ENCODE assay signal across 29 cellular contexts in the genomic region with DNA sequence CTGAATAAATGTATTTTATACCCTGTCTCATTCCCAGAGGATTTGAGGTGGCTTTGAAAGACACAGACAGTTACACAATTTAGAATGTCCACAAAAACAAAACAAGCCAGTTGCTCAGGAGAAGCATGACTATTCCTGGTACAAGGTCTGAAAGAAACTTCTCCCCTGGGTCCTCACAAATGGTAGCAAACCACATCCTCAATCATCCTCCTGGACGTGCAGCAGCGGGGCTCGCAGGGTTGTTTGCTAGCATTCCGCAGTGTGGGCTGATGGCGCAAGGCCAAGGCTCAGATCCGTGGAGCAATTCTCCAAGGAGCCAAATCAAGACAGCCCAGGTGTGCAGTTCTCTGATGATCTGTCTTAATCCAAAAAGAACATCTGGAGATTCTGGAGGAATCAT.
DNase-seq lines count a peak whose midpoint lies in the region; ATAC-seq, FAIRE-seq and TF ChIP-seq lines count a peak whose summit lies in the region.
"Had no signal": no experiment of that assay in that cellular context is flagged by ENCODE, and none has a peak within 500 bp of the region (broad histone marks: within the 10 kb centered on the region; RNA-seq: fewer than 3 reads in every experiment).

No MANE protein-coding gene starts in this region.

- no peaks in the 10 kb centered on the region for H3K4me1 Mint-ChIP-seq in activated T-cell treated with anti-CD3 and anti-CD28 coated beads, Interleukin-2, amount 50 U/mL, for 4 hours (ENCODE audit: low read depth)
- H3K4me1 Mint-ChIP-seq: immature natural killer cell, naive B cell had no signal

- H3K9me3 Mint-ChIP-seq in activated T-cell treated with anti-CD3 and anti-CD28 coated beads, Interleukin-2, amount 50 U/mL, for 4 hours, result no peaks in the 10 kb centered on the region
- H3K9me3 Mint-ChIP-seq: activated CD8-positive, alpha-beta T cell treated with anti-CD3 and anti-CD28 coated beads for 36 hours had no signal

- H3K9me3 ChIP-seq in right atrium auricular region, result no peaks in the 10 kb centered on the region
- H3K9me3 ChIP-seq: A549, Caco-2, MG63, prostate gland, suprapubic skin had no signal

- no peak for TF ChIP-seq POLR2A in NB4 (IDR thresholded peaks at IDR 0.05; ENCODE audit: extremely low read depth, insufficient read length)

- intact Hi-C loops in left ventricle myocardium superior (cut with micrococcal nuclease), result no loop called here

- FAIRE-seq in urothelium cell line (lab: Jason Lieb, UNC), result no peak
- FAIRE-seq: A549, colon, frontal cortex had no signal

- TF ChIP-seq CTCF in right atrium auricular region (IDR thresholded peaks at IDR 0.05) (no peak), NB4 (IDR thresholded peaks at IDR 0.05; ENCODE audit: low read depth, low read length) (no peak)

- no peak overlapping the region for H3K27ac ChIP-seq in right atrium auricular region
- H3K27ac ChIP-seq: A549, brain microvascular endothelial cell, hepatocyte, prostate gland, skin epidermis, suprapubic skin had no signal

- H3K4me1 ChIP-seq in right atrium auricular region, result no peaks in the 10 kb centered on the region
- H3K4me1 ChIP-seq: A549, Caco-2, prostate gland had no signal

- no peaks in the 10 kb centered on the region for H3K36me3 ChIP-seq in right atrium auricular region
- H3K36me3 ChIP-seq: brain microvascular endothelial cell, MG63, prostate gland, suprapubic skin had no signal

- ATAC-seq in left ventricle myocardium superior, result no peak
- no peak for ATAC-seq in activated T-cell treated with anti-CD3 and anti-CD28 coated beads, Interleukin-2, amount 50 U/mL, for 4 hours
- ATAC-seq: A549; activated CD8-positive, alpha-beta T cell treated with anti-CD3 and anti-CD28 coated beads for 36 hours; Right ventricle myocardium inferior had no signal

- H3K4me3 ChIP-seq in right atrium auricular region (no peak overlapping the region), NB4 (ENCODE audit: low read depth, low read length) (no peak overlapping the region)
- H3K4me3 ChIP-seq: A549, hepatocyte, MG63, prostate gland, skin epidermis, suprapubic skin had no signal

- H3K4me3 Mint-ChIP-seq in activated T-cell treated with anti-CD3 and anti-CD28 coated beads, Interleukin-2, amount 50 U/mL, for 4 hours, result no peak overlapping the region
- H3K4me3 Mint-ChIP-seq: activated CD8-positive, alpha-beta T cell treated with anti-CD3 and anti-CD28 coated beads for 36 hours; immature natural killer cell; naive B cell had no signal

- no peaks in the 10 kb centered on the region for H3K27me3 ChIP-seq in right atrium auricular region
- H3K27me3 ChIP-seq: brain microvascular endothelial cell, hepatocyte, MG63, suprapubic skin had no signal

- DNase-seq in left ventricle myocardium superior (peak; percentile 30), right atrium auricular region (ENCODE audit: low spot score) (no peak), NB4 (ENCODE audit: low read depth) (peak; percentile 96), UCSD-AML1 (lab: John Stamatoyannopoulos, UW; ENCODE audit: unreplicated experiment) (peak; percentile 49), urothelium cell line (ENCODE audit: low spot score) (peak; percentile 55), activated gamma-delta T cell treated with Interleukin-2 at 50 U/mL for 16 hours (no peak), T-helper 2 cell (no peak)
- DNase-seq in activated T-cell treated with anti-CD3 and anti-CD28 coated beads, Interleukin-2, amount 50 U/mL, for 4 hours, result no peak
- DNase-seq: activated CD4-positive, CD25-positive, alpha-beta regulatory T cell treated with anti-CD3 and anti-CD28 coated beads, Interleukin-2, amount 50 U/mL, for 72 hours; activated CD8-positive, alpha-beta T cell treated with anti-CD3 and anti-CD28 coated beads for 36 hours; activated effector memory CD4-positive, alpha-beta T cell treated with anti-CD3 and anti-CD28 coated beads, Interleukin-2, amount 50 U/mL, for 16 hours; brain microvascular endothelial cell; Caco-2; effector CD8-positive, alpha-beta T cell; EL; erythroblast; immature natural killer cell; MG63; naive B cell; NCI-H146; stimulated activated CD4-positive, alpha-beta T cell treated with anti-CD3 and anti-CD28 coated beads, Interleukin-1b, Interleukin-23, amount 100 ng/mL, for 48 hours had no signal

- no peaks in the 10 kb centered on the region for H3K27me3 Mint-ChIP-seq in activated T-cell treated with anti-CD3 and anti-CD28 coated beads, Interleukin-2, amount 50 U/mL, for 4 hours (ENCODE audit: low read depth)
- H3K27me3 Mint-ChIP-seq: naive B cell had no signal

- no peaks in the 10 kb centered on the region for H3K36me3 Mint-ChIP-seq in activated T-cell treated with anti-CD3 and anti-CD28 coated beads, Interleukin-2, amount 50 U/mL, for 4 hours (ENCODE audit: insufficient read depth)
- H3K36me3 Mint-ChIP-seq: immature natural killer cell, naive B cell had no signal

Comparison
In these comparisons a context has a peak if more than half of its experiments do, and no peak if none do; other contexts are left out.
1. DNase-seq: peak in left ventricle myocardium superior (single experiment), NB4 (single experiment), UCSD-AML1 (single experiment) and urothelium cell line (single experiment); none in right atrium auricular region (single experiment), activated T-cell treated with anti-CD3 and anti-CD28 coated beads, Interleukin-2, amount 50 U/mL, for 4 hours (single experiment), activated gamma-delta T cell treated with Interleukin-2 at 50 U/mL for 16 hours (single experiment) and T-helper 2 cell (0 of 5).